In genomic region chr2:131684631-131685315, GRCh38 we compare ENCODE assay signal across 8 cellular contexts.
DNase-seq lines count a peak whose midpoint lies in the region; ATAC-seq and TF ChIP-seq lines count a peak whose summit lies in the region.
"Not testable (repeated sequence)": the region's sequence is repeated elsewhere in the genome, so short reads cannot be mapped to it uniquely, and the experiment has no call there.

No MANE protein-coding gene starts in this region.

- not testable (repeated sequence) for H3K9ac ChIP-seq in BLaER1

- peak overlapping the region; percentile 97 for H3K4me2 ChIP-seq in BLaER1

- H3K9me3 Mint-ChIP-seq in activated T-helper 2 cell treated with anti-CD3 and anti-CD28 coated beads, Interferon-gamma antibody, Interleukin-2, Interleukin-4, amounts not matched to agents 10 μg/mL and 5 μg/mL and 100 μg/mL, durations not matched to agents 14 hours and 24 hours and 36 hours; nephron: not testable (repeated sequence)

- not testable (repeated sequence) for TF ChIP-seq CTCF in HFF-Myc (IDR thresholded peaks at IDR 0.05; ENCODE audit: low read depth, low read length, missing control alignments); cardiac fibroblast (IDR thresholded peaks at IDR 0.05; ENCODE audit: low read depth, low read length); nephron (IDR thresholded peaks at IDR 0.05; ENCODE audit: unreplicated experiment in 3 of 3); thoracic aorta (IDR thresholded peaks at IDR 0.05)

- H3K4me1 Mint-ChIP-seq in activated T-helper 2 cell treated with anti-CD3 and anti-CD28 coated beads, Interferon-gamma antibody, Interleukin-2, Interleukin-4, amounts not matched to agents 10 μg/mL and 5 μg/mL and 100 μg/mL, durations not matched to agents 14 hours and 24 hours and 36 hours (ENCODE audit: low read depth): peaks cover 30% of the 10 kb centered on the region
- peaks cover 22% of the 10 kb centered on the region for H3K4me1 Mint-ChIP-seq in nephron

- peaks cover 38% of the 10 kb centered on the region for H3K36me3 ChIP-seq in BLaER1
- H3K36me3 ChIP-seq in thoracic aorta: not testable (repeated sequence)

- not testable (repeated sequence) for H3K27me3 Mint-ChIP-seq in activated T-helper 2 cell treated with anti-CD3 and anti-CD28 coated beads, Interferon-gamma antibody, Interleukin-2, Interleukin-4, amounts not matched to agents 10 μg/mL and 5 μg/mL and 100 μg/mL, durations not matched to agents 14 hours and 24 hours and 36 hours (ENCODE audit: low read depth); nephron (ENCODE audit: low read depth)

- not testable (repeated sequence) for H3K9me3 ChIP-seq in BLaER1, thoracic aorta

- not testable (repeated sequence) for H3K27ac ChIP-seq in BLaER1, thoracic aorta

- H3K4me3 Mint-ChIP-seq in activated T-helper 2 cell treated with anti-CD3 and anti-CD28 coated beads, Interferon-gamma antibody, Interleukin-2, Interleukin-4, amounts not matched to agents 10 μg/mL and 5 μg/mL and 100 μg/mL, durations not matched to agents 14 hours and 24 hours and 36 hours (ENCODE audit: low read depth): peak overlapping the region; percentile 37
- peak overlapping the region; percentile 80 to 93 (median 86) for H3K4me3 Mint-ChIP-seq in nephron

- not testable (repeated sequence) for H3K27me3 ChIP-seq in BLaER1; thoracic aorta (replicated peaks; ENCODE audit: insufficient read depth)

- H3K27ac Mint-ChIP-seq in activated T-helper 2 cell treated with anti-CD3 and anti-CD28 coated beads, Interferon-gamma antibody, Interleukin-2, Interleukin-4, amounts not matched to agents 10 μg/mL and 5 μg/mL and 100 μg/mL, durations not matched to agents 14 hours and 24 hours and 36 hours; nephron: not testable (repeated sequence)

- peaks cover 39% of the 10 kb centered on the region for H3K36me3 Mint-ChIP-seq in activated T-helper 2 cell treated with anti-CD3 and anti-CD28 coated beads, Interferon-gamma antibody, Interleukin-2, Interleukin-4, amounts not matched to agents 10 μg/mL and 5 μg/mL and 100 μg/mL, durations not matched to agents 14 hours and 24 hours and 36 hours (ENCODE audit: low read depth)
- peaks cover 43% of the 10 kb centered on the region for H3K36me3 Mint-ChIP-seq in nephron (ENCODE audit: low read depth)

- H3K4me1 ChIP-seq in BLaER1: peaks cover 30% of the 10 kb centered on the region
- not testable (repeated sequence) for H3K4me1 ChIP-seq in thoracic aorta (ENCODE audit: control insufficient read depth in 1 of 2, low read depth in 2 of 2)

- H4K20me1 ChIP-seq in BLaER1: not testable (repeated sequence)

- ATAC-seq in thoracic aorta (ENCODE audit: insufficient number of reproducible peaks, low FRiP score, low read depth): not testable (repeated sequence)

- H3K4me3 ChIP-seq in BLaER1: not testable (repeated sequence)
- H3K4me3 ChIP-seq in HFF-Myc (replicated peaks; ENCODE audit: low read depth, low read length): peak overlapping the region; percentile 76
- H3K4me3 ChIP-seq in cardiac fibroblast (replicated peaks in 1 of 2; ENCODE audit: low read depth in 2 of 2, low read length in 2 of 2): peak overlapping the region in 1 of 2 donors; percentile 88
- H3K4me3 ChIP-seq in thoracic aorta: peak overlapping the region; percentile 1

- DNase-seq in HFF-Myc (ENCODE audit: extremely low read depth, low read depth); activated T-helper 2 cell treated with anti-CD3 and anti-CD28 coated beads, Interferon-gamma antibody, Interleukin-2, Interleukin-4, amounts not matched to agents 10 μg/mL and 5 μg/mL and 100 μg/mL, durations not matched to agents 14 hours and 24 hours and 36 hours (ENCODE audit: low spot score); thoracic aorta (ENCODE audit: low spot score): not testable (repeated sequence)
- DNase-seq in RPMI7951 (ENCODE audit: low read depth) (peak; percentile 84), cardiac fibroblast (ENCODE audit: low read depth in 2 of 2) (peak; percentile 55 to 90), fibroblast of the conjunctiva (ENCODE audit: low read depth) (peak; percentile 4)

- intact Hi-C loops in activated T-helper 2 cell treated with anti-CD3 and anti-CD28 coated beads, Interferon-gamma antibody, Interleukin-2, Interleukin-4, amounts not matched to agents 10 μg/mL and 5 μg/mL and 100 μg/mL, durations not matched to agents 14 hours and 24 hours and 36 hours (cut with micrococcal nuclease): loop anchor here (5.0 kb wide), 1 partner anchor 577 kb away; the partner anchor contains the start of gene PLEKHB2
